Comparison of ENCODE assay signal across 21 cellular contexts in the genomic region with DNA sequence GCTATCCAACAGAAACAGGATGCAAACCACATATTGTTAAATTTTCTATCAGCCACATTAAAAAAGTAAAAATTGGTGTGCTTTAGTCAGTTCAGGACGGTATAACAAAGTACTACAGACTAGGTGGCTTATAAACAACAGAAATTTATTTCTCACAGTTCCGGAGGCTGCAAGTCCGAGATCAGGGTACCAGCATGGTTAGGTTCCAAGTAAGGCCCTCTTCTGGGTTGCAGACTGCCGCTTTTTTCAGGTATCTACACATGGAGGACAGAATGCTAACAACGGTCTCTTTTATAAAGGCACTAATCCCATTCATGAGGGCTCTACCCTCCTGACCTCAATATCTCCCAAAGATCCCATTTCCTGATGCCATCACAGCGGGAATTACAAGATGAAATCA.
"Had no signal": no experiment of that assay in that cellular context is flagged by ENCODE, and none has a peak within 500 bp of the region (broad histone marks: within the 10 kb centered on the region; RNA-seq: fewer than 3 reads in every experiment).

No MANE protein-coding gene starts in this region.

- H3K27me3 Mint-ChIP-seq: dendritic cell treated with granulocyte-macrophage colony-stimulating factor and Interleukin-4, amounts not matched to agents 40 ng/mL and 50 ng/mL, for 4 days; memory B cell had no signal

- H3K4me3 Mint-ChIP-seq: dendritic cell treated with granulocyte-macrophage colony-stimulating factor and Interleukin-4, amounts not matched to agents 40 ng/mL and 50 ng/mL, for 4 days; memory B cell; naive B cell; T-helper 1 cell treated with Interleukin-12 subunit alpha and Interleukin-12 subunit beta and Interleukin-4 antibody, amounts not matched to agents 30 μg/mL and 1 μg/mL, for 36 hours had no signal

- H3K27ac Mint-ChIP-seq: dendritic cell treated with granulocyte-macrophage colony-stimulating factor and Interleukin-4, amounts not matched to agents 40 ng/mL and 50 ng/mL, for 4 days; memory B cell; naive B cell had no signal

- ATAC-seq: heart right ventricle, mucosa of descending colon, pancreas, right lobe of liver had no signal

- H3K9me3 Mint-ChIP-seq: dendritic cell treated with granulocyte-macrophage colony-stimulating factor and Interleukin-4, amounts not matched to agents 40 ng/mL and 50 ng/mL, for 4 days; memory B cell; naive B cell; T-helper 1 cell treated with Interleukin-12 subunit alpha and Interleukin-12 subunit beta and Interleukin-4 antibody, amounts not matched to agents 30 μg/mL and 1 μg/mL, for 36 hours had no signal

- H3K27ac ChIP-seq: esophagus muscularis mucosa, heart right ventricle, neutrophil, pancreas, right lobe of liver, testis, upper lobe of left lung, WERI-Rb-1 had no signal

- H3K36me3 ChIP-seq: esophagus muscularis mucosa, heart right ventricle, neutrophil, pancreas, right lobe of liver, upper lobe of left lung had no signal

- DNase-seq: activated CD4-positive, alpha-beta T cell treated with anti-CD3 and anti-CD28 coated beads for 4 hours; activated naive CD4-positive, alpha-beta T cell treated with anti-CD3 and anti-CD28 coated beads, Interleukin-2, amount 50 U/mL, for 16 hours; amniotic stem cell; effector CD8-positive, alpha-beta T cell; heart right ventricle; mucosa of descending colon; naive B cell; pancreas; right lobe of liver; small intestine; stimulated activated CD4-positive, alpha-beta T cell treated with anti-CD3 and anti-CD28 coated beads, Interleukin-15, amount 100 ng/mL, for 24 hours; stimulated activated CD4-positive, alpha-beta T cell treated with anti-CD3 and anti-CD28 coated beads, Interleukin-2, amount 100 ng/mL, for 48 hours; testis; upper lobe of left lung; WERI-Rb-1 had no signal

- H3K4me3 ChIP-seq: esophagus muscularis mucosa, heart right ventricle, mucosa of descending colon, pancreas, right lobe of liver, testis, upper lobe of left lung had no signal

- FAIRE-seq: endothelial cell of umbilical vein, pancreas, small intestine had no signal

- H3K4me1 ChIP-seq: testis had no signal

- H3K9me3 ChIP-seq: esophagus muscularis mucosa, heart right ventricle, mucosa of descending colon, neutrophil, pancreas, right lobe of liver, testis, upper lobe of left lung had no signal
